In genomic region chr11:123065634-123066033, GRCh38 we compare ENCODE assay signal across 9 cellular contexts. TPM values are rescaled to one million over a fixed set of nuclear protein-coding genes. Genes with fewer than 3 reads are reported as not detected.
DNase-seq lines count a peak whose midpoint lies in the region; ATAC-seq and TF ChIP-seq lines count a peak whose summit lies in the region.
"Had no signal": no experiment of that assay in that cellular context is flagged by ENCODE, and none has a peak within 500 bp of the region (broad histone marks: within the 10 kb centered on the region; RNA-seq: fewer than 3 reads in every experiment).

No MANE protein-coding gene starts in this region.

- H4K8ac ChIP-seq in IMR-90 (ENCODE audit: low read depth in 2 of 2, low read length in 2 of 2) = no peak overlapping the region

- no peak overlapping the region for H3K14ac ChIP-seq in IMR-90 (replicated peaks; ENCODE audit: low read depth, low read length)

- no peak overlapping the region for H3K4ac ChIP-seq in IMR-90 (ENCODE audit: low read depth, low read length)

- TF ChIP-seq POLR2A in IMR-90 (IDR thresholded peaks at IDR 0.05; ENCODE audit: low read depth, low read length) = no peak

- H3K79me1 ChIP-seq in IMR-90 (ENCODE audit: low read depth in 1 of 2, low read length in 2 of 2) = peaks cover 16 to 38% of the 10 kb centered on the region in 2 experiments

- no peaks in the 10 kb centered on the region for H3K9me3 ChIP-seq in IMR-90 (ENCODE audit: control insufficient read depth, insufficient read depth, low read length)

- in situ Hi-C loops in IMR-90 (cut with MboI; ENCODE audit: low sequenced_read_pairs) = no loop called here
- in situ Hi-C loops in astrocyte of the spinal cord (cut with HindIII; ENCODE audit: low sequenced_read_pairs) = no loop called here

- peaks cover 13% of the 10 kb centered on the region for H4K20me1 ChIP-seq in IMR-90 (ENCODE audit: insufficient read depth, low read length)

- peak overlapping the region; percentile 36 for H2BK5ac ChIP-seq in IMR-90 (ENCODE audit: low read depth, low read length, poor library complexity, severe bottlenecking)

- H3K9me1 ChIP-seq in IMR-90 (ENCODE audit: insufficient read depth, low read length) = no peaks in the 10 kb centered on the region

- peaks cover 39% of the 10 kb centered on the region for H3K4me1 Mint-ChIP-seq in nephron progenitor cell

- no peak overlapping the region for H3K18ac ChIP-seq in IMR-90 (ENCODE audit: low read depth, low read length)

- WGBS in IMR-90 (ENCODE audit: extremely low coverage in 2 of 2, insufficient read length in 1 of 2), 2 experiments = 80% methylated on average over 1 of the region's 2 CpGs; no CpG with 5 or more reads in 1 of the 2 experiments

- dilution Hi-C loops in IMR-90 (cut with HindIII; ENCODE audit: low sequenced_read_pairs, unreplicated experiment) = no loop called here

- CTCF ChIA-PET in IMR-90 (lab: Yijun Ruan, JAX) = interaction anchor here (1.3 kb wide), 1 partner anchor 195 kb away, joined by 4 read pairs; no protein-coding TSS in a partner anchor

- no peak overlapping the region for H2BK15ac ChIP-seq in IMR-90 (ENCODE audit: low read depth, low read length)

- H3K4me3 ChIP-seq in IMR-90 (ENCODE audit: insufficient read depth, low read depth, low read length) (no peak overlapping the region), astrocyte of the spinal cord (ENCODE audit: low read depth, low read length) (no peak overlapping the region)

- peaks cover 5% of the 10 kb centered on the region; the same call in 1 of the 2 replicates for H3K4me1 ChIP-seq in IMR-90 (ENCODE audit: control insufficient read depth, insufficient read depth, low read length)

- no peak overlapping the region for H3K56ac ChIP-seq in IMR-90 (ENCODE audit: extremely low read depth, insufficient read depth, low read length)

- peaks cover 8% of the 10 kb centered on the region for H3K27me3 Mint-ChIP-seq in nephron progenitor cell (ENCODE audit: low read depth, poor library complexity)

- no peak overlapping the region for H2BK120ac ChIP-seq in IMR-90 (ENCODE audit: low read depth, low read length)

- peaks cover 10% of the 10 kb centered on the region for H3K36me3 ChIP-seq in IMR-90 (ENCODE audit: control insufficient read depth, insufficient read depth, low read length)

- H3K27ac ChIP-seq in IMR-90 (ENCODE audit: insufficient read depth, low read length) = peak overlapping the region; percentile 86; the same call in 1 of the 2 replicates

- H2AFZ ChIP-seq in IMR-90 (replicated peaks; ENCODE audit: low read length, poor library complexity) = no peak overlapping the region

- BruUV-seq in IMR-90 (replicated peaks; lab: Mats Ljungman, UMichigan) = no TSS peak

- DNase-seq in DMS53 (lab: John Stamatoyannopoulos, UW) (peak; percentile 22), DMS53 treated with DMSO at 0.1 percent for 48 hours (lab: John Stamatoyannopoulos, UW; ENCODE audit: unreplicated experiment) (no peak), IMR-90 (peak; percentile 82), astrocyte of the spinal cord (ENCODE audit: low read depth, low spot score) (peak; percentile 57), nephron progenitor cell (no peak), A172 (ENCODE audit: low spot score) (no peak)
- DNase-seq: activated T-cell treated with anti-CD3 and anti-CD28 coated beads, Interleukin-2, amount 50 U/mL, for 4 hours had no signal

- no peak for ATAC-seq in IMR-90 (ENCODE audit: low read depth)
- no peak for ATAC-seq in GM19023 (IDR thresholded peaks at IDR 0.05; ENCODE audit: unreplicated experiment)
- no peak for ATAC-seq in GM18498 (IDR thresholded peaks at IDR 0.05; ENCODE audit: unreplicated experiment)
- ATAC-seq: activated T-cell treated with anti-CD3 and anti-CD28 coated beads, Interleukin-2, amount 50 U/mL, for 4 hours had no signal

- H3K9ac ChIP-seq in IMR-90 (ENCODE audit: low read depth, low read length) = no peak overlapping the region

- no peak for TF ChIP-seq RAD21 in IMR-90 (IDR thresholded peaks at IDR 0.05; ENCODE audit: low read length)

- H3K27me3 ChIP-seq in IMR-90 (ENCODE audit: control insufficient read depth, insufficient read depth, low read length) = no peaks in the 10 kb centered on the region

- no peak overlapping the region for H3K23ac ChIP-seq in IMR-90 (ENCODE audit: low read depth, low read length)

- no peak overlapping the region for H4K5ac ChIP-seq in IMR-90 (ENCODE audit: low read depth, low read length)

- peaks cover 25% of the 10 kb centered on the region for H3K36me3 Mint-ChIP-seq in nephron progenitor cell (ENCODE audit: low read depth)

- H2BK20ac ChIP-seq in IMR-90 (ENCODE audit: low read depth, low read length) = no peak overlapping the region

- intact Hi-C loops in IMR-90 (cut with micrococcal nuclease) = no loop called here

- TF ChIP-seq CTCF in IMR-90 (conservative IDR thresholded peaks at IDR 0.05; ENCODE audit: low read depth, low read length) (no peak), astrocyte of the spinal cord (IDR thresholded peaks at IDR 0.05; ENCODE audit: low read depth, low read length) (no peak), nephron progenitor cell (IDR thresholded peaks at IDR 0.05) (no peak)

- H2AK5ac ChIP-seq in IMR-90 (ENCODE audit: low read depth, low read length) = no peak overlapping the region

- H3K4me3 Mint-ChIP-seq in nephron progenitor cell = peak overlapping the region; percentile 21
- H3K4me3 Mint-ChIP-seq: activated T-cell treated with anti-CD3 and anti-CD28 coated beads, Interleukin-2, amount 50 U/mL, for 4 hours had no signal

- H3K27ac Mint-ChIP-seq in nephron progenitor cell = peak overlapping the region; percentile 14

- no peak overlapping the region for H4K91ac ChIP-seq in IMR-90 (ENCODE audit: insufficient read depth, low read depth, low read length)

- no peaks in the 10 kb centered on the region for H3K9me3 Mint-ChIP-seq in nephron progenitor cell
- H3K9me3 Mint-ChIP-seq: activated T-cell treated with anti-CD3 and anti-CD28 coated beads, Interleukin-2, amount 50 U/mL, for 4 hours had no signal

- H3K4me2 ChIP-seq in IMR-90 (ENCODE audit: low read depth, low read length) = no peak overlapping the region; the same call in 1 of the 2 replicates

- no peak overlapping the region for H2AK9ac ChIP-seq in IMR-90 (replicated peaks; ENCODE audit: low read depth, low read length, poor library complexity)

- POLR2A ChIA-PET in IMR-90 (lab: Charles Lee; ENCODE audit: unreplicated experiment) = no interaction called here

TF ChIP-seq in IMR-90, 13 proteins besides CTCF, POLR2A, EP300 and RAD21:
- TF ChIP-seq CEBPB (IDR thresholded peaks at IDR 0.05; ENCODE audit: low read depth, low read length) (peak; percentile 89), RCOR1 (IDR thresholded peaks at IDR 0.05; ENCODE audit: insufficient replicate concordance, low read length) (no peak)

RNA-seq across cellular contexts. Expression of gene HSPA8, which starts 3.7 kb away (rescaled TPM):
- total RNA-seq in IMR-90 (2012; rRNA removed) = 4,053 and 4,346 TPM in 2 replicates
- 2,309 and 2,607 TPM in 2 replicates for polyA plus RNA-seq in IMR-90 (2012; rRNA removed)
- 891 and 1,297 TPM in 2 replicates for polyA plus RNA-seq in IMR-90 (2012; cell fraction: cytosol; rRNA removed)
- 378 and 1,026 TPM in 2 replicates for polyA plus RNA-seq in IMR-90 (2012; cell fraction: nucleus; rRNA removed; ENCODE audit: low replicate concordance)
- 3,086 and 3,613 TPM in 2 replicates for total RNA-seq in A172 (2014; rRNA removed; shearing (Covaris generic))

Comparison
In these comparisons a context has a peak if more than half of its experiments do, and no peak if none do; other contexts are left out.
1. DNase-seq: peak in DMS53 (single experiment), IMR-90 (single experiment) and astrocyte of the spinal cord (single experiment); none in DMS53 treated with DMSO at 0.1 percent for 48 hours (single experiment), nephron progenitor cell (single experiment) and A172 (single experiment).